27 cellular contexts compared by ENCODE assay signal in the genomic region with DNA sequence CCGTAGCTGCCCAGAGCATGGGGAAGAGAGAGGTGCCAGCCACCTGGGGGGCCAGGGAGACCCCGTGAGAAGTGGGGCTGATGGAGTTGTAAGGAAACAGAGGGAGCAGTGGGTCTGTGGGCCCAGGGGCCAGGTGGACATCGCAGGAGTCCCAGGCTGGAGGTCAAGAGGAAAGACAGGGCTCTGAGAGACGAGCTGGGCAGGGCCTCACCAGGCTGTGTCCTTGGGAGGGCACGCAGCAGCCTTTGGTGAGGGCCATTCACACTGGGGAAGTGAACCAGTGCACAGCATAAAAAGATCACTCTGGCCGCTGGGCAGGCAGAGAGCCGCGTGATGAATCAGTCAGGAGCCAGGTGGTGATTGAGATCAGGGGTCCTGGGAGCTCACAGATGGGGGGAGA.
"Had no signal": no experiment of that assay in that cellular context is flagged by ENCODE, and none has a peak within 500 bp of the region (broad histone marks: within the 10 kb centered on the region; RNA-seq: fewer than 3 reads in every experiment).

No MANE protein-coding gene starts in this region.

- H3K9me3 Mint-ChIP-seq: dendritic cell treated with granulocyte-macrophage colony-stimulating factor and Interleukin-4, amounts not matched to agents 40 ng/mL and 50 ng/mL, for 4 days; effector memory CD8-positive, alpha-beta T cell; endodermal cell had no signal

- FAIRE-seq: colon, endometrium, endothelial cell of umbilical vein, frontal cortex had no signal

- H3K4me1 ChIP-seq: colonic mucosa, gastrocnemius medialis, heart left ventricle had no signal

- ATAC-seq: effector memory CD8-positive, alpha-beta T cell; esophagus mucosa; foreskin keratinocyte; gastrocnemius medialis; gastroesophageal sphincter; heart right ventricle had no signal

- H3K27me3 ChIP-seq: colonic mucosa, esophagus muscularis mucosa, foreskin keratinocyte, gastrocnemius medialis had no signal

- H3K4me3 ChIP-seq: colonic mucosa, coronary artery, dorsolateral prefrontal cortex, esophagus muscularis mucosa, esophagus squamous epithelium, gastrocnemius medialis, gastroesophageal sphincter, heart left ventricle, heart right ventricle had no signal

- DNase-seq: colonic mucosa; cortex of kidney; dermis blood vessel endothelial cell; dorsolateral prefrontal cortex; effector CD4-positive, alpha-beta T cell; effector CD8-positive, alpha-beta T cell; effector memory CD4-positive, alpha-beta T cell; effector memory CD8-positive, alpha-beta T cell; endodermal cell; erythroblast; esophagus squamous epithelium; foreskin fibroblast; foreskin keratinocyte; foreskin melanocyte; gastrocnemius medialis; heart left ventricle; heart right ventricle had no signal

- H3K27ac Mint-ChIP-seq: dendritic cell treated with granulocyte-macrophage colony-stimulating factor and Interleukin-4, amounts not matched to agents 40 ng/mL and 50 ng/mL, for 4 days; effector memory CD8-positive, alpha-beta T cell; endodermal cell had no signal

- H3K9me3 ChIP-seq: colonic mucosa, esophagus muscularis mucosa, esophagus squamous epithelium, gastrocnemius medialis, gastroesophageal sphincter, heart left ventricle, heart right ventricle had no signal

- H3K4me3 Mint-ChIP-seq: dendritic cell treated with granulocyte-macrophage colony-stimulating factor and Interleukin-4, amounts not matched to agents 40 ng/mL and 50 ng/mL, for 4 days; effector memory CD8-positive, alpha-beta T cell; endodermal cell had no signal

- H3K36me3 ChIP-seq: colonic mucosa, esophagus muscularis mucosa, esophagus squamous epithelium, gastrocnemius medialis, gastroesophageal sphincter, heart left ventricle, heart right ventricle had no signal

- H3K27ac ChIP-seq: colonic mucosa, coronary artery, dorsolateral prefrontal cortex, epithelial cell of prostate, esophagus muscularis mucosa, esophagus squamous epithelium, foreskin keratinocyte, gastrocnemius medialis, gastroesophageal sphincter, heart left ventricle, heart right ventricle had no signal
